ENCODE assay signal across 1 cellular context in genomic region chr2:102637358-102637757, GRCh38.
TF ChIP-seq lines count a peak whose summit lies in the region.

No MANE protein-coding gene starts in this region.

TF ChIP-seq in GM23338, 12 proteins besides CTCF, POLR2A, EP300 and RAD21 (continued from another document):
- TF ChIP-seq ZNF462 (CRISPR knock-in tag; IDR thresholded peaks at IDR 0.05) (no peak), EZH2 (IDR thresholded peaks at IDR 0.05; ENCODE audit: low read depth, unreplicated experiment) (no peak), ZNF114 (CRISPR knock-in tag; IDR thresholded peaks at IDR 0.05) (no peak), JUNB (IDR thresholded peaks at IDR 0.05; ENCODE audit: unreplicated experiment) (no peak), REST (IDR thresholded peaks at IDR 0.05; ENCODE audit: unreplicated experiment) (no peak), STAT1 (IDR thresholded peaks at IDR 0.05; ENCODE audit: unreplicated experiment) (no peak), CREB1 (CRISPR knock-in tag; IDR thresholded peaks at IDR 0.05; ENCODE audit: low read depth) (no peak), NANOG (IDR thresholded peaks at IDR 0.05; ENCODE audit: borderline replicate concordance) (no peak), ZNF331 (CRISPR knock-in tag; IDR thresholded peaks at IDR 0.05; ENCODE audit: low read depth) (no peak), EZH2phosphoT487 (IDR thresholded peaks at IDR 0.05; ENCODE audit: unreplicated experiment) (no peak)
